In the genomic region with DNA sequence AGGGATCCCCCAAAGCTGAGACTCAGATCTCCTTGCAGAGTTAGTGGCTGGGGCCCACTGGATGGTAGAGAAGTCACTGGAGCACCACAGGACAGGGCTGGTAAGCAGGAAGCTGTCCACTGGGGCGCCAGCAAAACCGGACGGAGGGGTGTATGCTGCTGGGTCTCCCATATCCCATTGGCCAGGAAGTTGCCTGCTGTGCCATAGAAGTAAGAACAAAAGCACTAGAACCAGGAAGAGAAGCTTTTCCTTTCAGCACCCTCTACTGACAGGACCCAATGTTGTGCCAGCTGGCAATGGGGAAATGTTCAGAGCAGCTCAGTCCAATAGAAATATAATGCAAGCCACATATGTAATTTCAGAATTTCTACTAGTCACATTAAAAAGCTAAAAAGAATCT, we compare ENCODE assay signal across 8 cellular contexts.
DNase-seq lines count a peak whose midpoint lies in the region; ATAC-seq and TF ChIP-seq lines count a peak whose summit lies in the region.

No MANE protein-coding gene starts in this region.

- H3K4me3 Mint-ChIP-seq in endothelial cell (ENCODE audit: unreplicated experiment): no peak overlapping the region

- H3K9me3 Mint-ChIP-seq in endothelial cell (ENCODE audit: unreplicated experiment): no peaks in the 10 kb centered on the region

- H3K27me3 ChIP-seq in neutrophil: no peaks in the 10 kb centered on the region

- DNase-seq in H4 (ENCODE audit: low spot score) (peak; percentile 34), NCI-H345 treated with DMSO at 0.1 percent for 48 hours (lab: John Stamatoyannopoulos, UW; ENCODE audit: unreplicated experiment) (peak; percentile 49), endothelial cell (ENCODE audit: low spot score) (peak; percentile 38), ureter (ENCODE audit: low spot score) (no peak), HuH-7 (ENCODE audit: low spot score) (no peak)
- DNase-seq in stimulated activated naive CD4-positive, alpha-beta T cell treated with Interleukin-2 at 50 U/mL for 16 hours (lab: John Stamatoyannopoulos, UW): no peak

- TF ChIP-seq CTCF in endothelial cell (IDR thresholded peaks at IDR 0.05; ENCODE audit: unreplicated experiment) (no peak), neutrophil (IDR thresholded peaks at IDR 0.05) (no peak)

- no peaks in the 10 kb centered on the region for H3K36me3 Mint-ChIP-seq in endothelial cell (ENCODE audit: low read depth, unreplicated experiment)

- H3K36me3 ChIP-seq in neutrophil: no peaks in the 10 kb centered on the region

- peaks cover 48% of the 10 kb centered on the region for H3K4me1 Mint-ChIP-seq in endothelial cell (ENCODE audit: unreplicated experiment)

- peak overlapping the region; percentile 77 for H3K27ac ChIP-seq in neutrophil

- peak overlapping the region; percentile 86 for H3K27ac Mint-ChIP-seq in endothelial cell (ENCODE audit: unreplicated experiment)

- H3K4me1 ChIP-seq in neutrophil (ENCODE audit: control insufficient read depth in 1 of 2, insufficient read depth in 1 of 2, low read depth in 1 of 2, low read length in 1 of 2): peaks cover 33 to 48% of the 10 kb centered on the region in 2 experiments

- no peak for ATAC-seq in HG02623 (IDR thresholded peaks at IDR 0.05; ENCODE audit: unreplicated experiment)

- H3K4me3 ChIP-seq in neutrophil (ENCODE audit: low read depth in 1 of 2, low read length in 1 of 2): peak overlapping the region; percentile 2 to 6

- H3K9me3 ChIP-seq in neutrophil: no peaks in the 10 kb centered on the region

- peaks cover 4% of the 10 kb centered on the region for H3K27me3 Mint-ChIP-seq in endothelial cell (ENCODE audit: unreplicated experiment)

Comparison
In these comparisons a context has a peak if more than half of its experiments do, and no peak if none do; other contexts are left out.
1. DNase-seq: peak in H4 (single experiment), NCI-H345 treated with DMSO at 0.1 percent for 48 hours (single experiment) and endothelial cell (single experiment); none in stimulated activated naive CD4-positive, alpha-beta T cell treated with Interleukin-2 at 50 U/mL for 16 hours (single experiment), ureter (single experiment) and HuH-7 (single experiment).